In the genomic region with DNA sequence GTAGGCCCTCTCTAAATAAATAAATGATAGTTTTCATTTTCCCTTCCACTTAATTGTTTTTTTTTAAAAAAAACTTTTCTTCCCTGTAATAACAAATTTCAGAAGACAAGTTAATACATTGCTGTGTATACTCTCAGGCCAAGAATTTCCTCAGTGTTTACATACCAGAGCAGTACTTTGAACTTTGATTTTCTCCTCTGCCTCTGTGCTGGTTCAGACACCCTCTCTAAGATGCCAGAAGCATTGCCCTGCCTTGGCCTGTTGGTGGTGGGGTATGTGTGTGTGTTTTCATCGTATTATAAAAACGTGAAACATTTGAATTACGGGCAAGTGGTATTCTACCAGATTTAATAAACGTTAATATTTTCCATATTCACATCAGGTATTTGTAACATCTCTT, we compare ENCODE assay signal across 8 cellular contexts.
DNase-seq lines count a peak whose midpoint lies in the region; ATAC-seq and TF ChIP-seq lines count a peak whose summit lies in the region.

No MANE protein-coding gene starts in this region.

- intact Hi-C loops in Right ventricle myocardium inferior (cut with DNase I): no loop called here

- peak overlapping the region; percentile 81 for H3K27ac ChIP-seq in cardiac muscle cell
- H3K27ac ChIP-seq in mesodermal cell (ENCODE audit: low read depth, low read length, severe bottlenecking): peak overlapping the region; percentile 70
- H3K27ac ChIP-seq in upper lobe of left lung: peak overlapping the region; percentile 75 to 86 (median 82)

- TF ChIP-seq CTCF in cardiac muscle cell (IDR thresholded peaks at IDR 0.05; ENCODE audit: low read depth, low read length) (no peak), upper lobe of left lung (IDR thresholded peaks at IDR 0.05) (no peak)

- H3K27me3 ChIP-seq in cardiac muscle cell: no peaks in the 10 kb centered on the region
- no peaks in the 10 kb centered on the region for H3K27me3 ChIP-seq in upper lobe of left lung
- H3K27me3 ChIP-seq in HAP-1 (ENCODE audit: low read depth): no peaks in the 10 kb centered on the region

- ATAC-seq in Right ventricle myocardium inferior: no peak
- peak; percentile 31 to 56 for ATAC-seq in upper lobe of left lung (ENCODE audit: low FRiP score in 2 of 2)
- ATAC-seq in GM21515 (IDR thresholded peaks at IDR 0.05; ENCODE audit: unreplicated experiment): no peak

- H3K4me1 ChIP-seq in cardiac muscle cell (ENCODE audit: low read depth) (peaks cover 79% of the 10 kb centered on the region), mesodermal cell (ENCODE audit: control insufficient read depth, insufficient read depth, low read length, poor library complexity, severe bottlenecking) (peaks cover 71% of the 10 kb centered on the region), upper lobe of left lung (peaks cover 73 to 85% (median 79%) of the 10 kb centered on the region in 4 donors), HAP-1 (no peaks in the 10 kb centered on the region)

- DNase-seq in cardiac muscle cell (ENCODE audit: low read depth in 1 of 2, low spot score in 1 of 2) (peak in 1 of 2 donors; percentile 42), Right ventricle myocardium inferior (ENCODE audit: missing footprints) (no peak), astrocyte of the hippocampus (ENCODE audit: low read depth, low spot score) (peak; percentile 56), upper lobe of left lung (peak in 1 of 2 donors; percentile 20), HAP-1 (ENCODE audit: low spot score in 2 of 2) (no peak), amniotic stem cell (lab: John Stamatoyannopoulos, UW) (no peak)

- in situ Hi-C loops in HAP-1 (cut with MboI; ENCODE audit: low sequenced_read_pairs): no loop called here

- no peaks in the 10 kb centered on the region for H3K9me3 ChIP-seq in cardiac muscle cell (ENCODE audit: low read depth)
- no peaks in the 10 kb centered on the region for H3K9me3 ChIP-seq in mesodermal cell (ENCODE audit: control insufficient read depth, low read length)
- H3K9me3 ChIP-seq in upper lobe of left lung: no peaks in the 10 kb centered on the region
- no peaks in the 10 kb centered on the region for H3K9me3 ChIP-seq in HAP-1

- TF ChIP-seq POLR2A in upper lobe of left lung (IDR thresholded peaks at IDR 0.05): no peak

- no peak overlapping the region for H3K4me3 ChIP-seq in cardiac muscle cell
- H3K4me3 ChIP-seq in mesodermal cell (ENCODE audit: extremely low read depth, insufficient read depth, low read length, poor library complexity, severe bottlenecking): no peak overlapping the region
- H3K4me3 ChIP-seq in upper lobe of left lung: no peak overlapping the region
- H3K4me3 ChIP-seq in HAP-1: no peak overlapping the region

- TF ChIP-seq EP300 in upper lobe of left lung (IDR thresholded peaks at IDR 0.05): no peak

- WGBS in mesodermal cell (ENCODE audit: insufficient coverage in 2 of 2), 2 experiments: 65 to 93% methylated on average over 2 of the region's 4 CpGs
- WGBS in upper lobe of left lung, 2 donors: 45 to 56% methylated on average over 4 of the region's 4 CpGs

- H3K36me3 ChIP-seq in cardiac muscle cell: no peaks in the 10 kb centered on the region
- peaks cover 4% of the 10 kb centered on the region for H3K36me3 ChIP-seq in mesodermal cell (ENCODE audit: control insufficient read depth, insufficient read depth, low read length)
- no peaks in the 10 kb centered on the region for H3K36me3 ChIP-seq in upper lobe of left lung
- no peaks in the 10 kb centered on the region for H3K36me3 ChIP-seq in HAP-1 (replicated peaks)

Comparison
In these comparisons a context has a peak if more than half of its experiments do, and no peak if none do; other contexts are left out.
1. ATAC-seq: peak in upper lobe of left lung (2 of 2); none in Right ventricle myocardium inferior (single experiment) and GM21515 (single experiment).
2. Peak in every context shown above with its lines, with median percentiles within 50 percentile points of each other: H3K27ac ChIP-seq.